Comparison of ENCODE assay signal across 9 cellular contexts in the genomic region with DNA sequence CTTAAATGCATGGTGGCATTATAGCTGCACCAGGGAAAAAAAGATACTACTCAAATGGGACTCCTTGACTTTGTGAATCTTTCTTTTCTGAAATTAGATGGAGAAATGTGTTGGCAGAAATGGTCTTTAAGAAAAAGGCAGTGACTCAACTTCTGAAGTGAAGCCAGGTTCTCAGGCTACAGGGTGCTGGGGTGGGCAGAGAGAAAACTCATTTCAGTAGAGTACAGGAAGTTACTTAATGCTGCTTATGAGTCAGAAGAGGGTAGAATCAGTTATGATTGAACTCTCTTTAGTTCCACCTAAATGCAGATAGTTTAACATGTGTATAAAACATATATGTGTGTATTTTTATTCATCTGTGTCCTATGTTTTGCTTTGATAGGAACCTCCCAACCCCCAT.
DNase-seq lines count a peak whose midpoint lies in the region; ATAC-seq and TF ChIP-seq lines count a peak whose summit lies in the region.
"Had no signal": no experiment of that assay in that cellular context is flagged by ENCODE, and none has a peak within 500 bp of the region (broad histone marks: within the 10 kb centered on the region; RNA-seq: fewer than 3 reads in every experiment).

No MANE protein-coding gene starts in this region.

- H3K27ac Mint-ChIP-seq in stimulated activated naive CD8-positive, alpha-beta T cell treated with anti-CD3 and anti-CD28 coated beads, Interleukin-15, Interleukin-2, amounts not matched to agents 100 ng/mL and 50 ng/mL, for 24 hours, result peak overlapping the region; percentile 84

- no peak for TF ChIP-seq POLR2A in erythroblast (IDR thresholded peaks at IDR 0.05; ENCODE audit: low read length)

- CTCF ChIA-PET in BJ (lab: Yijun Ruan, JAX), result interaction anchor here (3.2 to 11.7 kb wide), 2 partner anchors 13 to 66 kb away, joined by 10 to 182 read pairs; no protein-coding TSS in a partner anchor

- no peaks in the 10 kb centered on the region for H3K9me3 Mint-ChIP-seq in stimulated activated naive CD8-positive, alpha-beta T cell treated with anti-CD3 and anti-CD28 coated beads, Interleukin-15, Interleukin-2, amounts not matched to agents 100 ng/mL and 50 ng/mL, for 24 hours

- POLR2A ChIA-PET in BJ (lab: Charles Lee), result no interaction called here

- no peaks in the 10 kb centered on the region for H3K27me3 ChIP-seq in BJ (ENCODE audit: control insufficient read depth, insufficient read depth, low read length)
- H3K27me3 ChIP-seq: heart right ventricle had no signal

- H3K4me3 ChIP-seq in BJ (ENCODE audit: low read depth, low read length), result no peak overlapping the region
- H3K4me3 ChIP-seq: heart right ventricle had no signal

- H3K4me3 Mint-ChIP-seq in stimulated activated naive CD8-positive, alpha-beta T cell treated with anti-CD3 and anti-CD28 coated beads, Interleukin-15, Interleukin-2, amounts not matched to agents 100 ng/mL and 50 ng/mL, for 24 hours, result peak overlapping the region; percentile 50

- ATAC-seq in GM19452 (IDR thresholded peaks at IDR 0.05; ENCODE audit: unreplicated experiment), result peak; percentile 98
- peak; percentile 98 for ATAC-seq in HG03439 (IDR thresholded peaks at IDR 0.05; ENCODE audit: unreplicated experiment)

- no peak for TF ChIP-seq CTCF in BJ (IDR thresholded peaks at IDR 0.05; ENCODE audit: insufficient read depth, low read depth, low read length)

- H3K36me3 ChIP-seq in BJ (ENCODE audit: control insufficient read depth, insufficient read depth, low read length), result no peaks in the 10 kb centered on the region
- H3K36me3 ChIP-seq: heart right ventricle had no signal

- no peaks in the 10 kb centered on the region for H3K27me3 Mint-ChIP-seq in stimulated activated naive CD8-positive, alpha-beta T cell treated with anti-CD3 and anti-CD28 coated beads, Interleukin-15, Interleukin-2, amounts not matched to agents 100 ng/mL and 50 ng/mL, for 24 hours

- DNase-seq in BJ (ENCODE audit: low read depth) (peak; percentile 78), fibroblast of the conjunctiva (ENCODE audit: low read depth) (peak; percentile 87), RPMI8226 (no peak), erythroblast (lab: John Stamatoyannopoulos, UW) (no peak)
- DNase-seq in activated CD4-positive, alpha-beta T cell treated with anti-CD3 and anti-CD28 coated beads, Interleukin-2, amount 50 U/mL, for 4 hours, result peak; percentile 44 to 53
- DNase-seq: heart right ventricle had no signal

- H3K36me3 Mint-ChIP-seq in stimulated activated naive CD8-positive, alpha-beta T cell treated with anti-CD3 and anti-CD28 coated beads, Interleukin-15, Interleukin-2, amounts not matched to agents 100 ng/mL and 50 ng/mL, for 24 hours (ENCODE audit: low read depth), result no peaks in the 10 kb centered on the region

- peaks cover 60% of the 10 kb centered on the region for H3K4me1 Mint-ChIP-seq in stimulated activated naive CD8-positive, alpha-beta T cell treated with anti-CD3 and anti-CD28 coated beads, Interleukin-15, Interleukin-2, amounts not matched to agents 100 ng/mL and 50 ng/mL, for 24 hours (ENCODE audit: low read depth)

Comparison
In these comparisons a context has a peak if more than half of its experiments do, and no peak if none do; other contexts are left out.
1. DNase-seq: peak in BJ (single experiment), activated CD4-positive, alpha-beta T cell treated with anti-CD3 and anti-CD28 coated beads, Interleukin-2, amount 50 U/mL, for 4 hours (2 of 2) and fibroblast of the conjunctiva (single experiment); none in RPMI8226 (single experiment) and erythroblast (0 of 2).